Comparison of ENCODE assay signal across 1 cellular context in genomic region chr2:63984606-63985359, GRCh38.
A peak's percentile ranks its signal among the peaks of the same experiment; 100 is the strongest.
TF ChIP-seq lines count a peak whose summit lies in the region.

No MANE protein-coding gene starts in this region.

TF ChIP-seq in HepG2, 621 proteins besides CTCF, POLR2A, EP300 and RAD21 (continued from another document and continues in another):
- peak; percentile 56; the same call in 1 of the 2 replicates for TF ChIP-seq HNF4G (IDR thresholded peaks at IDR 0.05; ENCODE audit: borderline replicate concordance, low read depth, low read length)
- no peak for TF ChIP-seq HNF4G (CRISPR knock-in tag; IDR thresholded peaks at IDR 0.05; ENCODE audit: borderline replicate concordance, low read depth)
- peak; percentile 89 for TF ChIP-seq SP5 (CRISPR knock-in tag; IDR thresholded peaks at IDR 0.05; ENCODE audit: borderline replicate concordance, low read depth)
- no peak for TF ChIP-seq BATF2 (CRISPR knock-in tag; IDR thresholded peaks at IDR 0.05)
- TF ChIP-seq SIX1 (CRISPR knock-in tag; IDR thresholded peaks at IDR 0.05; ENCODE audit: borderline replicate concordance) = 0 out of 2 replicates have a peak, but pooled peaks have one; percentile 76
- TF ChIP-seq ARNT (IDR thresholded peaks at IDR 0.05) = no peak
- TF ChIP-seq HOXA7 (CRISPR knock-in tag; IDR thresholded peaks at IDR 0.05) = no peak
- peak; percentile 22 for TF ChIP-seq STAG1 (CRISPR knock-in tag; IDR thresholded peaks at IDR 0.05)
- TF ChIP-seq CBX5 (CRISPR knock-in tag; IDR thresholded peaks at IDR 0.05; ENCODE audit: borderline replicate concordance) = peak; percentile 76; the same call in 1 of the 2 replicates
- no peak for TF ChIP-seq MTA1 (CRISPR knock-in tag; IDR thresholded peaks at IDR 0.05; ENCODE audit: borderline replicate concordance)
- TF ChIP-seq NKX3-1 (CRISPR knock-in tag; IDR thresholded peaks at IDR 0.05) = peak; percentile 71; the same call in 1 of the 2 replicates
- TF ChIP-seq NFRKB (IDR thresholded peaks at IDR 0.05) = no peak
- TF ChIP-seq ZNF558 (CRISPR knock-in tag; IDR thresholded peaks at IDR 0.05; ENCODE audit: borderline replicate concordance) = 0 out of 2 replicates have a peak, but pooled peaks have one; percentile 48
- peak; percentile 90 for TF ChIP-seq CEBPB (IDR thresholded peaks at IDR 0.05; ENCODE audit: borderline replicate concordance, low read depth, low read length)
- TF ChIP-seq ZNF3 (CRISPR knock-in tag; IDR thresholded peaks at IDR 0.05) = peak; percentile 16; the same call in 1 of the 2 replicates
- no peak for TF ChIP-seq MNT (IDR thresholded peaks at IDR 0.05)
- TF ChIP-seq CSRNP2 (CRISPR knock-in tag; conservative IDR thresholded peaks at IDR 0.05; ENCODE audit: low read depth) = no peak
- peak; percentile 49; the same call in 1 of the 2 replicates for TF ChIP-seq TGIF2 (CRISPR knock-in tag; IDR thresholded peaks at IDR 0.05)
- no peak for TF ChIP-seq ZNF510 (CRISPR knock-in tag; IDR thresholded peaks at IDR 0.05; ENCODE audit: low read depth)
- TF ChIP-seq ZBTB37 (CRISPR knock-in tag; IDR thresholded peaks at IDR 0.05) = peak; percentile 83
- TF ChIP-seq ZNF614 (CRISPR knock-in tag; IDR thresholded peaks at IDR 0.05; ENCODE audit: borderline replicate concordance) = peak; percentile 94
- TF ChIP-seq PCBP1 (IDR thresholded peaks at IDR 0.05; ENCODE audit: borderline replicate concordance, low read depth, low read length) = no peak
- no peak for TF ChIP-seq SNAPC5 (CRISPR knock-in tag; IDR thresholded peaks at IDR 0.05; ENCODE audit: borderline replicate concordance)
- peak; percentile 70; the same call in 1 of the 2 replicates for TF ChIP-seq ZNF766 (CRISPR knock-in tag; IDR thresholded peaks at IDR 0.05; ENCODE audit: borderline replicate concordance)
- no peak for TF ChIP-seq ZNF367 (CRISPR knock-in tag; IDR thresholded peaks at IDR 0.05; ENCODE audit: borderline replicate concordance)
- no peak for TF ChIP-seq ZNF737 (CRISPR knock-in tag; IDR thresholded peaks at IDR 0.05; ENCODE audit: borderline replicate concordance)
- no peak for TF ChIP-seq THAP7 (CRISPR knock-in tag; IDR thresholded peaks at IDR 0.05)
- TF ChIP-seq HOXA3 (CRISPR knock-in tag; IDR thresholded peaks at IDR 0.05) = peak; percentile 77
- 0 out of 2 replicates have a peak, but pooled peaks have one; percentile 27 for TF ChIP-seq PATZ1 (CRISPR knock-in tag; IDR thresholded peaks at IDR 0.05)
- TF ChIP-seq ZNF275 (CRISPR knock-in tag; IDR thresholded peaks at IDR 0.05; ENCODE audit: borderline replicate concordance) = no peak; the same call in 1 of the 2 replicates
- 0 out of 2 replicates have a peak, but pooled peaks have one; percentile 61 for TF ChIP-seq MIER3 (CRISPR knock-in tag; IDR thresholded peaks at IDR 0.05; ENCODE audit: borderline replicate concordance)
- peak; percentile 38 for TF ChIP-seq TARDBP (CRISPR knock-in tag; IDR thresholded peaks at IDR 0.05)
- 0 out of 2 replicates have a peak, but pooled peaks have one; percentile 58 for TF ChIP-seq THYN1 (CRISPR knock-in tag; IDR thresholded peaks at IDR 0.05; ENCODE audit: borderline replicate concordance, low read depth)
- TF ChIP-seq ISX (CRISPR knock-in tag; conservative IDR thresholded peaks at IDR 0.05) = 0 out of 2 replicates have a peak, but pooled peaks have one; percentile 32
- peak; percentile 42; the same call in 1 of the 2 replicates for TF ChIP-seq ZNF317 (CRISPR knock-in tag; IDR thresholded peaks at IDR 0.05)
- peak; percentile 12; the same call in 1 of the 2 replicates for TF ChIP-seq DMAP1 (CRISPR knock-in tag; IDR thresholded peaks at IDR 0.05)
- no peak for TF ChIP-seq ZNF333 (CRISPR knock-in tag; IDR thresholded peaks at IDR 0.05; ENCODE audit: borderline replicate concordance)
- TF ChIP-seq NR2C2 (CRISPR knock-in tag; IDR thresholded peaks at IDR 0.05; ENCODE audit: borderline replicate concordance) = peak; percentile 22; the same call in 1 of the 2 replicates
- peak; percentile 67 for TF ChIP-seq ZNF574 (CRISPR knock-in tag; IDR thresholded peaks at IDR 0.05)
- 0 out of 2 replicates have a peak, but pooled peaks have one; percentile 2 for TF ChIP-seq MYPOP (CRISPR knock-in tag; IDR thresholded peaks at IDR 0.05)
- TF ChIP-seq ASH2L (IDR thresholded peaks at IDR 0.05; ENCODE audit: insufficient read length, low read depth, low read length) = peak; percentile 93
- no peak for TF ChIP-seq FOXM1 (CRISPR knock-in tag; IDR thresholded peaks at IDR 0.05)
- TF ChIP-seq GATAD2A (CRISPR knock-in tag; IDR thresholded peaks at IDR 0.05) = peak; percentile 89
- peak; percentile 45; the same call in 1 of the 2 replicates for TF ChIP-seq ARID3A (IDR thresholded peaks at IDR 0.05; ENCODE audit: low read depth, low read length)
- peak; percentile 98 for TF ChIP-seq RBM22 (optimal IDR thresholded peaks at IDR 0.05; ENCODE audit: low read length)
- peak; percentile 46 for TF ChIP-seq IKZF5 (CRISPR knock-in tag; IDR thresholded peaks at IDR 0.05)
- TF ChIP-seq PAX8 (CRISPR knock-in tag; IDR thresholded peaks at IDR 0.05; ENCODE audit: borderline replicate concordance) = no peak
- TF ChIP-seq ATF3 (CRISPR knock-in tag; IDR thresholded peaks at IDR 0.05) = peak; percentile 76
